Comparison of ENCODE assay signal across 19 cellular contexts in the genomic region with DNA sequence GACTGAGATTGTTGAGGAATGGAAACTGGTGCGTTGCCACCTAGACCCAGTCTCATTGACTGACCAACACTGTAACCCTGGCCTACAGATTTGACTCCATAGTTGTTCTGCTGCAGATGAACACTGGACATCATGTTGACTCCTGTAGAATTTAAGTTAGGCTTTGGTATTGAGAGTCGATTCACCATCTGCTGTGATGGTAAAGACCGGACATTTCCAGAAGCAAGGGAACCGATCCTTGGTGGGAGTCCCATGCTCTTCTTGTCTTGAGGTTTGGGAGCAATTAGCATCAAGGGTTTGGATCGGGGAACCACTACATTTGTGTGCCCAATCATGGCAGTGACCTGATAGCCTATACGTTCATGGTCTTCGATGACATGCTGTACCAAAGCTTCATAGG.
"Had no signal": no experiment of that assay in that cellular context is flagged by ENCODE, and none has a peak within 500 bp of the region (broad histone marks: within the 10 kb centered on the region; RNA-seq: fewer than 3 reads in every experiment).

No MANE protein-coding gene starts in this region.

- H3K4me2 ChIP-seq: hepatocyte had no signal

- H2AFZ ChIP-seq: hepatocyte had no signal

- H3K9me3 ChIP-seq: body of pancreas, colonic mucosa, esophagus squamous epithelium, mucosa of descending colon, ovary, thyroid gland, uterus had no signal

- H3K27ac ChIP-seq: body of pancreas, colonic mucosa, esophagus squamous epithelium, hepatocyte, ovary, thyroid gland, uterus had no signal

- H3K4me3 Mint-ChIP-seq: naive thymus-derived CD4-positive, alpha-beta T cell had no signal

- ATAC-seq: body of pancreas; left lobe of liver; mucosa of descending colon; naive thymus-derived CD4-positive, alpha-beta T cell; sciatic nerve had no signal

- H3K36me3 ChIP-seq: ovary, uterus had no signal

- H3K27me3 Mint-ChIP-seq: naive thymus-derived CD4-positive, alpha-beta T cell had no signal

- DNase-seq: activated CD4-positive, alpha-beta T cell treated with anti-CD3 and anti-CD28 coated beads for 1 hour; activated effector memory CD4-positive, alpha-beta T cell treated with Interleukin-2 at 50 U/mL for 16 hours; activated naive CD4-positive, alpha-beta T cell treated with anti-CD3 and anti-CD28 coated beads, Interleukin-2, amount 50 U/mL, for 16 hours; amniotic stem cell; body of pancreas; central memory CD4-positive, alpha-beta T cell; colonic mucosa; esophagus squamous epithelium; islet precursor cell; mucosa of descending colon; naive thymus-derived CD4-positive, alpha-beta T cell; ovary; T-helper 1 cell; T1000; thyroid gland; uterus had no signal

- H3K9me3 Mint-ChIP-seq: naive thymus-derived CD4-positive, alpha-beta T cell had no signal

- H3K4me3 ChIP-seq: body of pancreas, colonic mucosa, esophagus squamous epithelium, hepatocyte, mucosa of descending colon, ovary, thyroid gland, uterus had no signal

- H3K4me1 ChIP-seq: colonic mucosa, esophagus squamous epithelium, thyroid gland, uterus had no signal

- H3K27me3 ChIP-seq: body of pancreas, colonic mucosa, esophagus squamous epithelium, hepatocyte, ovary, thyroid gland, uterus had no signal
